In genomic region chr16:89922477-89922883, GRCh38 we compare ENCODE assay signal across 1 cellular context.
TF ChIP-seq lines count a peak whose summit lies in the region.

No MANE protein-coding gene starts in this region.

TF ChIP-seq in HepG2, 621 proteins besides CTCF, POLR2A, EP300 and RAD21 (continued from another document and continues in another):
- no peak for TF ChIP-seq ZBTB40 (IDR thresholded peaks at IDR 0.05)
- no peak for TF ChIP-seq ZBTB40 (CRISPR knock-in tag; IDR thresholded peaks at IDR 0.05)
- no peak for TF ChIP-seq JUNB (CRISPR knock-in tag; IDR thresholded peaks at IDR 0.05; ENCODE audit: borderline replicate concordance)
- peak; percentile 60; the same call in 1 of the 2 replicates for TF ChIP-seq ZNF317 (CRISPR knock-in tag; IDR thresholded peaks at IDR 0.05)
- peak; percentile 55; the same call in 1 of the 2 replicates for TF ChIP-seq PAXIP1 (CRISPR knock-in tag; conservative IDR thresholded peaks at IDR 0.05)
- peak; percentile 8; the same call in 1 of the 2 replicates for TF ChIP-seq FOXP4 (CRISPR knock-in tag; IDR thresholded peaks at IDR 0.05)
- TF ChIP-seq ZSCAN31 (CRISPR knock-in tag; IDR thresholded peaks at IDR 0.05; ENCODE audit: low read depth), result no peak; the same call in 1 of the 2 replicates
- TF ChIP-seq BATF2 (CRISPR knock-in tag; IDR thresholded peaks at IDR 0.05), result no peak
- no peak; the same call in 1 of the 2 replicates for TF ChIP-seq ZNF367 (CRISPR knock-in tag; IDR thresholded peaks at IDR 0.05; ENCODE audit: borderline replicate concordance)
- TF ChIP-seq RFX1 (IDR thresholded peaks at IDR 0.05), result no peak
- 0 out of 2 replicates have a peak, but pooled peaks have one; percentile 27 for TF ChIP-seq ZNF709 (CRISPR knock-in tag; IDR thresholded peaks at IDR 0.05)
- TF ChIP-seq ZNF670 (CRISPR knock-in tag; IDR thresholded peaks at IDR 0.05; ENCODE audit: borderline replicate concordance), result peak; percentile 79; the same call in 1 of the 2 replicates
- 0 out of 2 replicates have a peak, but pooled peaks have one; percentile 63 for TF ChIP-seq ZNF136 (CRISPR knock-in tag; IDR thresholded peaks at IDR 0.05; ENCODE audit: low read depth)
- no peak for TF ChIP-seq YEATS2 (CRISPR knock-in tag; IDR thresholded peaks at IDR 0.05; ENCODE audit: borderline replicate concordance)
- no peak; the same call in 1 of the 2 replicates for TF ChIP-seq ETV5 (CRISPR knock-in tag; IDR thresholded peaks at IDR 0.05; ENCODE audit: borderline replicate concordance)
- peak; percentile 87; the same call in 1 of the 2 replicates for TF ChIP-seq ZNF234 (CRISPR knock-in tag; conservative IDR thresholded peaks at IDR 0.05)
- TF ChIP-seq NAIF1 (CRISPR knock-in tag; IDR thresholded peaks at IDR 0.05; ENCODE audit: borderline replicate concordance), result peak; percentile 77; the same call in 1 of the 2 replicates
- TF ChIP-seq TARDBP (CRISPR knock-in tag; IDR thresholded peaks at IDR 0.05), result 0 out of 2 replicates have a peak, but pooled peaks have one; percentile 0
- no peak for TF ChIP-seq UBTF (CRISPR knock-in tag; IDR thresholded peaks at IDR 0.05)
- no peak for TF ChIP-seq PRMT3 (CRISPR knock-in tag; IDR thresholded peaks at IDR 0.05; ENCODE audit: borderline replicate concordance, low read depth)
- peak; percentile 17; the same call in 1 of the 2 replicates for TF ChIP-seq SKIL (CRISPR knock-in tag; IDR thresholded peaks at IDR 0.05; ENCODE audit: borderline replicate concordance)
- no peak for TF ChIP-seq TOE1 (CRISPR knock-in tag; IDR thresholded peaks at IDR 0.05)
- TF ChIP-seq ZNF101 (CRISPR knock-in tag; IDR thresholded peaks at IDR 0.05; ENCODE audit: borderline replicate concordance, low read depth), result no peak
- TF ChIP-seq NRL (CRISPR knock-in tag; IDR thresholded peaks at IDR 0.05; ENCODE audit: borderline replicate concordance), result no peak
- 0 out of 2 replicates have a peak, but pooled peaks have one; percentile 89 for TF ChIP-seq NPAS2 (CRISPR knock-in tag; IDR thresholded peaks at IDR 0.05; ENCODE audit: borderline replicate concordance)
- no peak for TF ChIP-seq ZNF414 (CRISPR knock-in tag; IDR thresholded peaks at IDR 0.05)
- no peak for TF ChIP-seq JARID2 (CRISPR knock-in tag; IDR thresholded peaks at IDR 0.05; ENCODE audit: insufficient replicate concordance)
- TF ChIP-seq KAT8 (CRISPR knock-in tag; IDR thresholded peaks at IDR 0.05), result no peak
- TF ChIP-seq ZNF549 (CRISPR knock-in tag; IDR thresholded peaks at IDR 0.05), result no peak
- no peak for TF ChIP-seq SIN3B (IDR thresholded peaks at IDR 0.05; ENCODE audit: low read length)
- no peak for TF ChIP-seq HOXA9 (CRISPR knock-in tag; IDR thresholded peaks at IDR 0.05; ENCODE audit: borderline replicate concordance)
- 0 out of 2 replicates have a peak, but pooled peaks have one; percentile 36 for TF ChIP-seq SALL2 (CRISPR knock-in tag; IDR thresholded peaks at IDR 0.05)
- no peak for TF ChIP-seq ZSCAN29 (CRISPR knock-in tag; conservative IDR thresholded peaks at IDR 0.05)
- TF ChIP-seq ZZZ3 (CRISPR knock-in tag; IDR thresholded peaks at IDR 0.05; ENCODE audit: borderline replicate concordance), result no peak; the same call in 1 of the 2 replicates
- no peak; the same call in 1 of the 2 replicates for TF ChIP-seq NFKBIZ (CRISPR knock-in tag; IDR thresholded peaks at IDR 0.05)
- peak; percentile 21 to 66; a peak in 1 of 4 replicates for TF ChIP-seq HMGXB4 (CRISPR knock-in tag; IDR thresholded peaks at IDR 0.05; ENCODE audit: borderline replicate concordance in 1 of 2, low read depth in 1 of 2)
